1 cellular context compared by ENCODE assay signal in genomic region chr22:26570864-26571525, GRCh38.
TF ChIP-seq lines count a peak whose summit lies in the region.

No MANE protein-coding gene starts in this region.

TF ChIP-seq in H1, 55 proteins besides CTCF, POLR2A, EP300 and RAD21:
- TF ChIP-seq EGR1 (IDR thresholded peaks at IDR 0.05; ENCODE audit: borderline replicate concordance, low read depth, low read length) (no peak), KDM1A (IDR thresholded peaks at IDR 0.05; ENCODE audit: borderline replicate concordance, low read length) (peak; percentile 69; the same call in 1 of the 2 replicates)
TF ChIP-seq in H1: peak in this region for 1.
